8 cellular contexts compared by ENCODE assay signal in genomic region chr16:2486645-2487516, GRCh38. TPM values are rescaled to one million over a fixed set of nuclear protein-coding genes. Genes with fewer than 3 reads are reported as not detected.
DNase-seq lines count a peak whose midpoint lies in the region; ATAC-seq and TF ChIP-seq lines count a peak whose summit lies in the region.

No MANE protein-coding gene starts in this region.

- intact Hi-C loops in esophagus squamous epithelium (cut with DNase I) (no loop called here), gastrocnemius medialis (cut with DNase I; ENCODE audit: low total_unique reads) (loop anchor here (2.0 to 10.0 kb wide), 2 partner anchors 14 to 62 kb away; partner anchors contain the start of gene CCNF), ovary (cut with DNase I) (no loop called here), vagina (cut with DNase I) (no loop called here)

- peak in 5 of 6 experiments; percentile 22 to 60 (median 40) for TF ChIP-seq CTCF in esophagus squamous epithelium (IDR thresholded peaks at IDR 0.05)
- peak in 1 of 5 experiments; percentile 34 for TF ChIP-seq CTCF in gastrocnemius medialis (IDR thresholded peaks at IDR 0.05 in 4 of 5, conservative IDR thresholded peaks at IDR 0.05 in 1 of 5)
- TF ChIP-seq CTCF in ovary (IDR thresholded peaks at IDR 0.05): no peak
- peak in 1 of 3 experiments; percentile 5 for TF ChIP-seq CTCF in vagina (IDR thresholded peaks at IDR 0.05)

- no peak for TF ChIP-seq EP300 in ovary (IDR thresholded peaks at IDR 0.05)

- H3K9me3 ChIP-seq in esophagus squamous epithelium (no peaks in the 10 kb centered on the region), gastrocnemius medialis (no peaks in the 10 kb centered on the region), ovary (no peaks in the 10 kb centered on the region), vagina (no peaks in the 10 kb centered on the region)

- no peak overlapping the region for H3K4me3 ChIP-seq in esophagus squamous epithelium
- H3K4me3 ChIP-seq in gastrocnemius medialis: no peak overlapping the region
- no peak overlapping the region for H3K4me3 ChIP-seq in ovary
- H3K4me3 ChIP-seq in vagina: no peak overlapping the region

- H3K36me3 ChIP-seq in esophagus squamous epithelium (peaks cover 0 to 7% (median 0%) of the 10 kb centered on the region in 3 donors), gastrocnemius medialis (no peaks in the 10 kb centered on the region), ovary (no peaks in the 10 kb centered on the region), vagina (no peaks in the 10 kb centered on the region)

- peak; percentile 78 for DNase-seq in activated CD8-positive, alpha-beta memory T cell treated with anti-CD3 and anti-CD28 coated beads, Interleukin-2, amount 50 U/mL, for 4 hours
- DNase-seq in esophagus squamous epithelium (lab: John Stamatoyannopoulos, UW) (no peak), gastrocnemius medialis (peak; percentile 41 to 53), ovary (no peak), vagina (ENCODE audit: extremely low spot score in 2 of 2) (no peak), DMS153 (lab: John Stamatoyannopoulos, UW) (no peak)

- H3K27me3 ChIP-seq in esophagus squamous epithelium (no peaks in the 10 kb centered on the region), gastrocnemius medialis (no peaks in the 10 kb centered on the region), ovary (no peaks in the 10 kb centered on the region), vagina (no peaks in the 10 kb centered on the region)

- peaks cover 0 to 42% (median 7%) of the 10 kb centered on the region in 3 donors for H3K4me1 ChIP-seq in esophagus squamous epithelium
- peaks cover 23 to 53% of the 10 kb centered on the region in 2 donors for H3K4me1 ChIP-seq in gastrocnemius medialis
- peaks cover 14% of the 10 kb centered on the region for H3K4me1 ChIP-seq in ovary (ENCODE audit: insufficient read depth)
- H3K4me1 ChIP-seq in vagina: peaks cover 26% of the 10 kb centered on the region

- peak; percentile 79 for ATAC-seq in GM18868 (IDR thresholded peaks at IDR 0.05; ENCODE audit: unreplicated experiment)
- peak; percentile 76 for ATAC-seq in HG03432 (IDR thresholded peaks at IDR 0.05; ENCODE audit: unreplicated experiment)
- ATAC-seq in gastrocnemius medialis: no peak

- H3K27ac ChIP-seq in esophagus squamous epithelium: peak overlapping the region in 1 of 4 donors; percentile 0
- H3K27ac ChIP-seq in gastrocnemius medialis: no peak overlapping the region
- no peak overlapping the region for H3K27ac ChIP-seq in ovary
- H3K27ac ChIP-seq in vagina: no peak overlapping the region

- 60 to 66% methylated on average over 13 to 14 of the region's 29 CpGs for WGBS in esophagus squamous epithelium, 2 donors
- 74 to 76% (median 74%) methylated on average over 29 of the region's 29 CpGs for WGBS in ovary, 3 donors

- TF ChIP-seq POLR2A in esophagus squamous epithelium (IDR thresholded peaks at IDR 0.05) (no peak), gastrocnemius medialis (IDR thresholded peaks at IDR 0.05) (no peak), ovary (IDR thresholded peaks at IDR 0.05) (no peak), vagina (IDR thresholded peaks at IDR 0.05) (no peak)

- in situ Hi-C loops in gastrocnemius medialis (cut with MboI; ENCODE audit: low sequenced_read_pairs in 4 of 4): loop anchor here in 1 of 4 donors (25.0 kb wide), 1 partner anchor 150 kb away; the partner anchor contains the start of gene ABCA3

RNA-seq across cellular contexts. Expression of gene TBC1D24, which starts 12.0 kb away (rescaled TPM):
- total RNA-seq in esophagus squamous epithelium (1 to 10 TPM; 3.1 to 4.6 (median 3.7) TPM), gastrocnemius medialis (10 to 100 TPM in 2 of 4 donors, 1 to 10 TPM in 2; 8.7 to 14.8 (median 9.9) TPM), ovary (1 to 10 TPM; 2.5 to 8.1 (median 6.7) TPM), vagina (9.6 TPM)
- polyA plus RNA-seq in ovary: 1 to 10 TPM; 1.9 to 2.3 TPM

RNA-seq across cellular contexts. Expression of gene NTN3, which starts 15.8 kb away (rescaled TPM):
- total RNA-seq in esophagus squamous epithelium: under 1 TPM in 1 of 4 donors, not detected in 3; 0.38 TPM
- total RNA-seq in gastrocnemius medialis: not detected
- total RNA-seq in ovary: under 1 TPM in 3 of 7 donors, not detected in 4; 0.12 to 0.34 (median 0.26) TPM
- polyA plus RNA-seq in ovary: under 1 TPM in 1 of 2 donors, not detected in 1; 0.13 TPM
- total RNA-seq in vagina: not detected

RNA-seq across cellular contexts. Expression of gene ATP6V0C, which starts 26.9 kb away (rescaled TPM):
- 100 to 1,000 TPM in 2 of 4 donors, 10 to 100 TPM in 2; 70.8 to 196 (median 125) TPM for total RNA-seq in esophagus squamous epithelium
- total RNA-seq in gastrocnemius medialis: 10 to 100 TPM; 22.1 to 84.2 (median 56.2) TPM
- 100 to 1,000 TPM in 5 of 7 donors, 10 to 100 TPM in 2; 34.8 to 143 (median 119) TPM for total RNA-seq in ovary
- polyA plus RNA-seq in ovary: 100 to 1,000 TPM in 1 of 2 donors, 10 to 100 TPM in 1; 82.6 to 119 TPM
- total RNA-seq in vagina: 133 TPM

RNA-seq across cellular contexts. Expression of gene TEDC2, which starts 27.0 kb away (rescaled TPM):
- 10 to 100 TPM in 1 of 4 donors, 1 to 10 TPM in 3; 1.1 to 12.3 (median 4.4) TPM for total RNA-seq in esophagus squamous epithelium
- under 1 TPM in 2 of 4 donors, not detected in 2; 0.33 to 0.91 TPM for total RNA-seq in gastrocnemius medialis
- total RNA-seq in ovary: 1 to 10 TPM in 3 of 7 donors, under 1 TPM in 2, not detected in 2; 0.38 to 2.0 (median 1.4) TPM
- 1 to 10 TPM in 1 of 2 donors, not detected in 1; 1.2 TPM for polyA plus RNA-seq in ovary
- 2.5 TPM for total RNA-seq in vagina

RNA-seq across cellular contexts. Expression of gene AMDHD2, which starts 33.3 kb away (rescaled TPM):
- 10 to 100 TPM; 11.6 to 23.9 (median 17.5) TPM for total RNA-seq in esophagus squamous epithelium
- 10 to 100 TPM; 12.3 to 18.1 (median 13.7) TPM for total RNA-seq in gastrocnemius medialis
- 10 to 100 TPM; 14.5 to 28.7 (median 26.9) TPM for total RNA-seq in ovary
- polyA plus RNA-seq in ovary: 10 to 100 TPM in 1 of 2 donors, under 1 TPM in 1; 0.47 to 25.6 TPM
- 25.5 TPM for total RNA-seq in vagina

Comparison
In these comparisons a context has a peak if more than half of its experiments do, and no peak if none do; other contexts are left out.
1. ATAC-seq: peak in GM18868 (single experiment) and HG03432 (single experiment); none in gastrocnemius medialis (0 of 2).
2. DNase-seq: peak in activated CD8-positive, alpha-beta memory T cell treated with anti-CD3 and anti-CD28 coated beads, Interleukin-2, amount 50 U/mL, for 4 hours (single experiment) and gastrocnemius medialis (2 of 2); none in esophagus squamous epithelium (single experiment), ovary (0 of 5), vagina (0 of 2) and DMS153 (single experiment).
3. CTCF ChIP-seq: peak in esophagus squamous epithelium (5 of 6); none in ovary (0 of 3).